ENCODE assay signal across 11 cellular contexts in genomic region chr3:160956785-160957184, GRCh38.
DNase-seq lines count a peak whose midpoint lies in the region; ATAC-seq and TF ChIP-seq lines count a peak whose summit lies in the region.
"Had no signal": no experiment of that assay in that cellular context is flagged by ENCODE, and none has a peak within 500 bp of the region (broad histone marks: within the 10 kb centered on the region; RNA-seq: fewer than 3 reads in every experiment).

No MANE protein-coding gene starts in this region.

- TF ChIP-seq CTCF in tibial artery (IDR thresholded peaks at IDR 0.05) = no peak

- no peaks in the 10 kb centered on the region for H3K27me3 ChIP-seq in tibial artery

- no peak overlapping the region for H3K27ac ChIP-seq in tibial artery
- H3K27ac ChIP-seq: A549, skin epidermis, VCaP had no signal

- ATAC-seq in HG02798 (IDR thresholded peaks at IDR 0.05; ENCODE audit: poor library complexity, unreplicated experiment) = peak; percentile 83
- no peak for ATAC-seq in stimulated activated memory B cell treated with anti-CD40 and anti-IgM and Interleukin-4, amounts not matched to agents 10 μg/mL and 1 μg/mL and 100 μg/mL, for 72 hours
- ATAC-seq: A549 had no signal

- peaks cover 0 to 10% (median 8%) of the 10 kb centered on the region in 4 donors for H3K4me1 ChIP-seq in tibial artery
- H3K4me1 ChIP-seq: A549 had no signal

- H3K4me3 ChIP-seq in tibial artery = no peak overlapping the region
- H3K4me3 ChIP-seq: A549, skin epidermis had no signal

- DNase-seq in NCI-H2107 treated with DMSO at 0.1 percent for 48 hours (lab: John Stamatoyannopoulos, UW; ENCODE audit: unreplicated experiment) (peak; percentile 63), NCI-H2107 (lab: John Stamatoyannopoulos, UW) (no peak), RKO (ENCODE audit: low spot score) (peak; percentile 16), kidney tubule cell (ENCODE audit: low spot score) (peak; percentile 28), tibial artery (no peak)
- no peak for DNase-seq in stimulated activated naive CD4-positive, alpha-beta T cell (lab: John Stamatoyannopoulos, UW)

- H3K27ac Mint-ChIP-seq in stimulated activated memory B cell treated with anti-CD40 and anti-IgM and Interleukin-4, amounts not matched to agents 10 μg/mL and 1 μg/mL and 100 μg/mL, for 72 hours = no peak overlapping the region

- no peaks in the 10 kb centered on the region for H3K4me1 Mint-ChIP-seq in stimulated activated memory B cell treated with anti-CD40 and anti-IgM and Interleukin-4, amounts not matched to agents 10 μg/mL and 1 μg/mL and 100 μg/mL, for 72 hours

- no peaks in the 10 kb centered on the region for H3K9me3 ChIP-seq in tibial artery
- H3K9me3 ChIP-seq: A549 had no signal

- intact Hi-C loops in tibial artery (cut with DNase I; ENCODE audit: low total_unique reads) = no loop called here

- no peaks in the 10 kb centered on the region for H3K36me3 Mint-ChIP-seq in stimulated activated memory B cell treated with anti-CD40 and anti-IgM and Interleukin-4, amounts not matched to agents 10 μg/mL and 1 μg/mL and 100 μg/mL, for 72 hours

- no peak overlapping the region for H3K4me3 Mint-ChIP-seq in stimulated activated memory B cell treated with anti-CD40 and anti-IgM and Interleukin-4, amounts not matched to agents 10 μg/mL and 1 μg/mL and 100 μg/mL, for 72 hours

- no peaks in the 10 kb centered on the region for H3K27me3 Mint-ChIP-seq in stimulated activated memory B cell treated with anti-CD40 and anti-IgM and Interleukin-4, amounts not matched to agents 10 μg/mL and 1 μg/mL and 100 μg/mL, for 72 hours

- no peaks in the 10 kb centered on the region for H3K9me3 Mint-ChIP-seq in stimulated activated memory B cell treated with anti-CD40 and anti-IgM and Interleukin-4, amounts not matched to agents 10 μg/mL and 1 μg/mL and 100 μg/mL, for 72 hours

- H3K36me3 ChIP-seq in tibial artery = no peaks in the 10 kb centered on the region

Comparison
In these comparisons a context has a peak if more than half of its experiments do, and no peak if none do; other contexts are left out.
1. DNase-seq: peak in NCI-H2107 treated with DMSO at 0.1 percent for 48 hours (single experiment), RKO (single experiment) and kidney tubule cell (single experiment); none in NCI-H2107 (single experiment), tibial artery (0 of 2) and stimulated activated naive CD4-positive, alpha-beta T cell (0 of 6).